14 cellular contexts compared by ENCODE assay signal in genomic region chr14:70999117-70999516, GRCh38.
DNase-seq lines count a peak whose midpoint lies in the region; ATAC-seq and TF ChIP-seq lines count a peak whose summit lies in the region.
"Had no signal": no experiment of that assay in that cellular context is flagged by ENCODE, and none has a peak within 500 bp of the region (broad histone marks: within the 10 kb centered on the region; RNA-seq: fewer than 3 reads in every experiment).

No MANE protein-coding gene starts in this region.

- no peak for DNase-seq in activated T-cell treated with anti-CD3 and anti-CD28 coated beads, Interleukin-2, amount 50 U/mL, for 4 hours
- DNase-seq in activated T-cell treated with anti-CD3 and anti-CD28 coated beads, Interleukin-2, amount 50 U/mL, for 48 hours, result no peak
- DNase-seq in OCI-M1 (lab: John Stamatoyannopoulos, UW) (peak; percentile 5), stomach (no peak), hypothalamus (lab: John Stamatoyannopoulos, UW) (no peak), NCI-H187 treated with DMSO at 0.1 percent for 48 hours (lab: John Stamatoyannopoulos, UW) (no peak), RPMI8226 (no peak)
- DNase-seq: NCI-H2171 treated with DMSO at 0.1 percent for 48 hours; NK-92 treated with Interleukin-12 subunit alpha and Interleukin-12 subunit beta, amount 100 ng/mL, for 24 hours; right cardiac atrium; SIG-M5; stimulated activated naive B cell treated with anti-CD40 and anti-IgM and Interleukin-4, amounts not matched to agents 10 μg/mL and 1 μg/mL and 100 μg/mL, for 72 hours had no signal

- H3K4me1 ChIP-seq in duodenal mucosa (ENCODE audit: control insufficient read depth in 1 of 2, insufficient read depth in 2 of 2, low read length in 2 of 2) (peaks cover 0 to 3% of the 10 kb centered on the region in 2 donors), stomach (peaks cover 0 to 5% (median 2%) of the 10 kb centered on the region in 4 donors)

- no peaks in the 10 kb centered on the region for H3K27me3 Mint-ChIP-seq in activated T-cell treated with anti-CD3 and anti-CD28 coated beads, Interleukin-2, amount 50 U/mL, for 4 hours (ENCODE audit: low read depth)
- H3K27me3 Mint-ChIP-seq: stimulated activated naive B cell treated with anti-CD40 and anti-IgM and Interleukin-4, amounts not matched to agents 10 μg/mL and 1 μg/mL and 100 μg/mL, for 72 hours had no signal

- ATAC-seq in activated T-cell treated with anti-CD3 and anti-CD28 coated beads, Interleukin-2, amount 50 U/mL, for 4 hours, result peak; percentile 70 to 72
- ATAC-seq: right cardiac atrium; stimulated activated naive B cell treated with anti-CD40 and anti-IgM and Interleukin-4, amounts not matched to agents 10 μg/mL and 1 μg/mL and 100 μg/mL, for 72 hours had no signal

- peaks cover 76% of the 10 kb centered on the region for H3K4me1 Mint-ChIP-seq in activated T-cell treated with anti-CD3 and anti-CD28 coated beads, Interleukin-2, amount 50 U/mL, for 4 hours (ENCODE audit: low read depth)

- TF ChIP-seq POLR2A in stomach (IDR thresholded peaks at IDR 0.05), result no peak

- H3K27me3 ChIP-seq in duodenal mucosa (ENCODE audit: control insufficient read depth in 1 of 2, insufficient read depth in 2 of 2, low read length in 2 of 2) (no peaks in the 10 kb centered on the region), stomach (no peaks in the 10 kb centered on the region)

- H3K9ac ChIP-seq in duodenal mucosa (ENCODE audit: low read depth in 1 of 2, low read length in 2 of 2), result no peak overlapping the region

- intact Hi-C loops in stomach (cut with DNase I; ENCODE audit: low total_unique reads), result no loop called here

- TF ChIP-seq CTCF in stomach (IDR thresholded peaks at IDR 0.05), result no peak

- no peak overlapping the region for H3K4me3 ChIP-seq in duodenal mucosa (ENCODE audit: low read depth in 1 of 2, low read length in 2 of 2)
- no peak overlapping the region for H3K4me3 ChIP-seq in stomach

- H3K9me3 ChIP-seq in duodenal mucosa (ENCODE audit: control insufficient read depth in 1 of 2, low read length in 2 of 2) (no peaks in the 10 kb centered on the region), stomach (no peaks in the 10 kb centered on the region)

- peak overlapping the region; percentile 4 for H3K4me3 Mint-ChIP-seq in activated T-cell treated with anti-CD3 and anti-CD28 coated beads, Interleukin-2, amount 50 U/mL, for 4 hours
- H3K4me3 Mint-ChIP-seq: neural crest cell; stimulated activated naive B cell treated with anti-CD40 and anti-IgM and Interleukin-4, amounts not matched to agents 10 μg/mL and 1 μg/mL and 100 μg/mL, for 72 hours had no signal

- H3K27ac ChIP-seq in duodenal mucosa (ENCODE audit: low read depth, low read length) (peak overlapping the region; percentile 39), stomach (peak overlapping the region in 4 of 5 donors; percentile 23 to 42 (median 28))

- H3K36me3 Mint-ChIP-seq in activated T-cell treated with anti-CD3 and anti-CD28 coated beads, Interleukin-2, amount 50 U/mL, for 4 hours (ENCODE audit: insufficient read depth), result peaks cover 25% of the 10 kb centered on the region

- no peak for TF ChIP-seq EP300 in stomach (IDR thresholded peaks at IDR 0.05)

- H3K9me3 Mint-ChIP-seq in activated T-cell treated with anti-CD3 and anti-CD28 coated beads, Interleukin-2, amount 50 U/mL, for 4 hours, result no peaks in the 10 kb centered on the region
- H3K9me3 Mint-ChIP-seq: neural crest cell; stimulated activated naive B cell treated with anti-CD40 and anti-IgM and Interleukin-4, amounts not matched to agents 10 μg/mL and 1 μg/mL and 100 μg/mL, for 72 hours had no signal

- H3K36me3 ChIP-seq in duodenal mucosa (ENCODE audit: control insufficient read depth in 1 of 2, insufficient read depth in 2 of 2, low read length in 2 of 2) (peaks cover 0 to 9% of the 10 kb centered on the region in 2 donors), stomach (peaks cover 4 to 13% (median 12%) of the 10 kb centered on the region in 4 donors)

- WGBS in stomach, 5 donors, result 67 to 81% (median 75%) methylated on average over 1 of the region's 1 CpG
